In the genomic region with DNA sequence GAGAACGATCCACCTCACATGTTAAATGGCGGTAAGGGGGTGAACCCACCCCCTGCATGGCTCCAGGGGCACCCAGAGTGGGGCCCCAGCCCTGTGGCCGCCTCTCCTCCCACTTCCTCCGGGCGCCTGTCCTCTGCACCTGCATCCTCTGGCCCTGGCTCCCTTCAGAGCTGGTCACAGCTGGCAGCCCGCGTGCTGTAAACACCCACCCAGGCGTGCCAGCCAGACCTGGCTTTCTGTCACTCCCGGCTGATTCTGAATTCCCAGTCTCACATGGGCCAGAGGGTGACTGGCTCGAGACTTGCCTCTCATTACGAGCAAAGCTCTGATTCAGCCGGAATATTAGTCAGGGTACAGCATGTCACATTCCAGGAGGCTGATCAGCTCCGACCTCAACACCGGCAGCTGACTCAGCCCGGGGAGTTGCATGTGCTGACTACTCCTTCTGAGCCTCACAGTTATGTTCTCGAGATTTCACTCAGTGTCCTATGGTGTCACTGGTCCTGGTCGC, we compare ENCODE assay signal across 9 cellular contexts.
A peak's percentile ranks its signal among the peaks of the same experiment; 100 is the strongest.
DNase-seq lines count a peak whose midpoint lies in the region; ATAC-seq and TF ChIP-seq lines count a peak whose summit lies in the region.
"Had no signal": no experiment of that assay in that cellular context is flagged by ENCODE, and none has a peak within 500 bp of the region (broad histone marks: within the 10 kb centered on the region; RNA-seq: fewer than 3 reads in every experiment).

No MANE protein-coding gene starts in this region.

- TF ChIP-seq CTCF in CD8-positive, alpha-beta T cell (IDR thresholded peaks at IDR 0.05) = no peak
- TF ChIP-seq CTCF in fibroblast of the aortic adventitia (IDR thresholded peaks at IDR 0.05; ENCODE audit: insufficient read depth, low read length) (no peak), omental fat pad (IDR thresholded peaks at IDR 0.05) (no peak)

- H3K4me1 Mint-ChIP-seq in CD8-positive, alpha-beta T cell (ENCODE audit: low read depth) = peaks cover 46% of the 10 kb centered on the region
- peaks cover 21% of the 10 kb centered on the region for H3K4me1 Mint-ChIP-seq in activated CD4-positive, alpha-beta memory T cell treated with anti-CD3 and anti-CD28 coated beads, Interleukin-2, amount 10 ng/mL, durations not matched to agents 7 days and 5 days

- H3K27me3 ChIP-seq in CD8-positive, alpha-beta T cell (ENCODE audit: insufficient read depth, low read length) = no peaks in the 10 kb centered on the region

- peaks cover 28% of the 10 kb centered on the region for H3K4me1 ChIP-seq in CD8-positive, alpha-beta T cell (ENCODE audit: insufficient read depth, low read length)

- DNase-seq in CD8-positive, alpha-beta T cell = peak in 1 of 7 experiments; percentile 28
- peak; percentile 46 for DNase-seq in activated CD4-positive, alpha-beta memory T cell treated with anti-CD3 and anti-CD28 coated beads, Interleukin-2, amount 10 ng/mL, durations not matched to agents 7 days and 5 days
- DNase-seq in fibroblast of the aortic adventitia (ENCODE audit: low read depth) (peak; percentile 97), omental fat pad (ENCODE audit: low spot score) (no peak), cerebellar cortex (ENCODE audit: low spot score) (no peak), NCI-H510A (lab: John Stamatoyannopoulos, UW) (no peak)

- peak; percentile 35 for ATAC-seq in CD8-positive, alpha-beta T cell
- ATAC-seq in HG03196 (IDR thresholded peaks at IDR 0.05; ENCODE audit: unreplicated experiment) = peak; percentile 37
- ATAC-seq in omental fat pad (ENCODE audit: low FRiP score) = peak; percentile 84
- ATAC-seq in GM21526 (IDR thresholded peaks at IDR 0.05; ENCODE audit: low FRiP score, unreplicated experiment) = no peak

- POLR2A ChIA-PET in CD8-positive, alpha-beta T cell (lab: Charles Lee) = interaction anchor here (1.6 to 1.7 kb wide), 2 partner anchors 9 to 151 kb away, joined by 4 to 7 read pairs; partner anchors contain the start of gene GADD45B
- POLR2A ChIA-PET in activated CD4-positive, alpha-beta memory T cell treated with anti-CD3 and anti-CD28 coated beads, Interleukin-2, amount 10 ng/mL, durations not matched to agents 7 days and 5 days (lab: Charles Lee) = interaction anchor here (1.4 to 1.5 kb wide), 2 partner anchors 13 to 151 kb away, joined by 4 to 7 read pairs; partner anchors contain the start of gene GADD45B

- no peaks in the 10 kb centered on the region for H3K9me3 Mint-ChIP-seq in CD8-positive, alpha-beta T cell
- H3K9me3 Mint-ChIP-seq in activated CD4-positive, alpha-beta memory T cell treated with anti-CD3 and anti-CD28 coated beads, Interleukin-2, amount 10 ng/mL, durations not matched to agents 7 days and 5 days = peaks cover 25% of the 10 kb centered on the region

- peak overlapping the region; percentile 55 for H3K27ac Mint-ChIP-seq in CD8-positive, alpha-beta T cell
- H3K27ac Mint-ChIP-seq in activated CD4-positive, alpha-beta memory T cell treated with anti-CD3 and anti-CD28 coated beads, Interleukin-2, amount 10 ng/mL, durations not matched to agents 7 days and 5 days = peak overlapping the region; percentile 64

- H3K4me3 ChIP-seq in CD8-positive, alpha-beta T cell (ENCODE audit: low read depth, low read length) = no peak overlapping the region
- no peak overlapping the region for H3K4me3 ChIP-seq in fibroblast of the aortic adventitia (ENCODE audit: low read depth, low read length)

- H3K36me3 ChIP-seq in CD8-positive, alpha-beta T cell (ENCODE audit: insufficient read depth, low read length) = no peaks in the 10 kb centered on the region

- H3K27me3 Mint-ChIP-seq in CD8-positive, alpha-beta T cell (ENCODE audit: low read depth) = no peaks in the 10 kb centered on the region
- H3K27me3 Mint-ChIP-seq in activated CD4-positive, alpha-beta memory T cell treated with anti-CD3 and anti-CD28 coated beads, Interleukin-2, amount 10 ng/mL, durations not matched to agents 7 days and 5 days = no peaks in the 10 kb centered on the region

- H3K36me3 Mint-ChIP-seq in CD8-positive, alpha-beta T cell = no peaks in the 10 kb centered on the region
- H3K36me3 Mint-ChIP-seq in activated CD4-positive, alpha-beta memory T cell treated with anti-CD3 and anti-CD28 coated beads, Interleukin-2, amount 10 ng/mL, durations not matched to agents 7 days and 5 days (ENCODE audit: low read depth) = no peaks in the 10 kb centered on the region

- no peaks in the 10 kb centered on the region for H3K9me3 ChIP-seq in CD8-positive, alpha-beta T cell (ENCODE audit: low read length)

- intact Hi-C loops in CD8-positive, alpha-beta T cell (cut with DNase I, micrococcal nuclease) = loop anchor here in 1 of 2 experiments (10.0 kb wide), 1 partner anchor 473 kb away; the partner anchor contains the start of gene AP3D1

- CTCF ChIA-PET in CD8-positive, alpha-beta T cell (lab: Charles Lee) = interaction anchor here (0.9 to 12.4 kb wide), 9 partner anchors 9 to 154 kb away, joined by 3 to 108 read pairs (median 5); partner anchors contain the start of gene GADD45B
- CTCF ChIA-PET in activated CD4-positive, alpha-beta memory T cell treated with anti-CD3 and anti-CD28 coated beads, Interleukin-2, amount 10 ng/mL, durations not matched to agents 7 days and 5 days (lab: Charles Lee) = interaction anchor here (1.1 to 2.4 kb wide), 4 partner anchors 8 to 154 kb away, joined by 3 to 13 read pairs (median 4); no protein-coding TSS in a partner anchor

- no peak overlapping the region for H3K27ac ChIP-seq in CD8-positive, alpha-beta T cell (ENCODE audit: low read depth, low read length)
- H3K27ac ChIP-seq: KMS-11 had no signal

- H3K4me3 Mint-ChIP-seq in CD8-positive, alpha-beta T cell = no peak overlapping the region
- no peak overlapping the region for H3K4me3 Mint-ChIP-seq in activated CD4-positive, alpha-beta memory T cell treated with anti-CD3 and anti-CD28 coated beads, Interleukin-2, amount 10 ng/mL, durations not matched to agents 7 days and 5 days

Comparison
In these comparisons a context has a peak if more than half of its experiments do, and no peak if none do; other contexts are left out.
1. DNase-seq: peak in activated CD4-positive, alpha-beta memory T cell treated with anti-CD3 and anti-CD28 coated beads, Interleukin-2, amount 10 ng/mL, durations not matched to agents 7 days and 5 days (single experiment) and fibroblast of the aortic adventitia (single experiment); none in omental fat pad (single experiment), cerebellar cortex (single experiment) and NCI-H510A (single experiment).